ENCODE assay signal across 12 cellular contexts in the genomic region with DNA sequence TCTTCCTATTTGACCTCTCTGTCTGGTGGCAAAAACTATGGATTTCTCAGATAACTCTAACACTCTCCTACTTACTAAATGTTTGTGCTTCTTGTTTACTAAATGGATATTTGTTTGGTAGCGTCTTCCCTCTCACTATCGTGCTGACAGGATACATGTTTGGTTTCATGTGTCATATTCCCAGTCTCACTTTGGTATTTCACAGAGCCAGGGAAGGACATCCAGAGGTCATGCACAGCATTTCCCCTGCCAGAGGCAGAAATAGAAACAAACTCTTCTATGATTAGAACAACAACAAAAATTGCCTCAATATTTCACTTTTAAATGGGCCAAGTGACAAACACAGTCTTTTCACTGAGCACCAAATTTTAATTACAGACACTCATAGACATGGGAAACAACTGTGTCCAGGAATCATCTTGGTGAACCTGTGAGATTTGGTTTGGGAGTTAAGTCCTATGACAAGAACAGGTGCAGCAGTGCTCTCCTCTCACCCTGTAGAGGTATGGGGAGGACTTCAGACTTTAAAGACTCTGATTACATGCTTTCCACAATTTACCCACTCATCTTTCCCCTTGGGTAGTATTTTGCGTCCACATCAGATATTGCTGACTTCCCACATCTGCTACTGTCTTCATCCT. TPM values are rescaled to one million over a fixed set of nuclear protein-coding genes. Genes with fewer than 3 reads are reported as not detected.
DNase-seq lines count a peak whose midpoint lies in the region; ATAC-seq and TF ChIP-seq lines count a peak whose summit lies in the region.
"Had no signal": no experiment of that assay in that cellular context is flagged by ENCODE, and none has a peak within 500 bp of the region (broad histone marks: within the 10 kb centered on the region; RNA-seq: fewer than 3 reads in every experiment).

No MANE protein-coding gene starts in this region.

- H4K12ac ChIP-seq in trophoblast cell (ENCODE audit: low read depth, low read length): no peak overlapping the region

- TF ChIP-seq CTCF in coronary artery (IDR thresholded peaks at IDR 0.05) (no peak), thoracic aorta (IDR thresholded peaks at IDR 0.05) (no peak), dorsolateral prefrontal cortex (IDR thresholded peaks at IDR 0.05 in 54 of 56, conservative IDR thresholded peaks at IDR 0.05 in 2 of 56; ENCODE audit: low read depth in 1 of 56, partially characterized antibody in 56 of 56) (no peak)

- no peaks in the 10 kb centered on the region for H3K27me3 Mint-ChIP-seq in activated naive CD8-positive, alpha-beta T cell
- no peaks in the 10 kb centered on the region for H3K27me3 Mint-ChIP-seq in activated naive CD8-positive, alpha-beta T cell treated with anti-CD3 and anti-CD28 coated beads for 36 hours

- no peaks in the 10 kb centered on the region for H3K36me3 ChIP-seq in thoracic aorta
- no peaks in the 10 kb centered on the region for H3K36me3 ChIP-seq in trophoblast cell (ENCODE audit: control insufficient read depth in 1 of 2, insufficient read depth in 2 of 2, low read length in 2 of 2)

- no peak overlapping the region for H3K4me3 Mint-ChIP-seq in activated naive CD8-positive, alpha-beta T cell
- H3K4me3 Mint-ChIP-seq in activated naive CD8-positive, alpha-beta T cell treated with anti-CD3 and anti-CD28 coated beads for 36 hours: no peak overlapping the region

- DNase-seq in activated naive CD8-positive, alpha-beta T cell treated with anti-CD3 and anti-CD28 coated beads for 36 hours: no peak
- DNase-seq in coronary artery (ENCODE audit: low spot score) (no peak), lung microvascular endothelial cell (ENCODE audit: low read depth in 2 of 2) (peak; percentile 32 to 65), thoracic aorta (ENCODE audit: low spot score) (no peak), trophoblast cell (no peak), dorsolateral prefrontal cortex (no peak), left colon (no peak)
- DNase-seq: DMS79 treated with DMSO at 0.1 percent for 48 hours; stimulated activated CD4-positive, alpha-beta T cell treated with anti-CD3 and anti-CD28 coated beads, Interleukin-12 subunit alpha, Interleukin-12 subunit beta, amount 100 ng/mL, for 4 hours; T1000 had no signal

- H3K9me3 Mint-ChIP-seq in activated naive CD8-positive, alpha-beta T cell (ENCODE audit: low read depth): no peaks in the 10 kb centered on the region
- no peaks in the 10 kb centered on the region for H3K9me3 Mint-ChIP-seq in activated naive CD8-positive, alpha-beta T cell treated with anti-CD3 and anti-CD28 coated beads for 36 hours

- no peak overlapping the region for H2BK5ac ChIP-seq in trophoblast cell (ENCODE audit: low read depth, low read length, poor library complexity)

- H3K4me1 ChIP-seq in thoracic aorta (ENCODE audit: control insufficient read depth in 1 of 2, low read depth in 2 of 2): peaks cover 27 to 55% of the 10 kb centered on the region in 2 donors
- H3K4me1 ChIP-seq in trophoblast cell (ENCODE audit: control insufficient read depth in 1 of 2, insufficient read depth in 2 of 2, low read length in 2 of 2): no peaks in the 10 kb centered on the region

- H4K8ac ChIP-seq in trophoblast cell (ENCODE audit: low read depth, low read length): no peak overlapping the region

- no peak overlapping the region for H3K18ac ChIP-seq in trophoblast cell (ENCODE audit: low read length)

- peaks cover 41% of the 10 kb centered on the region for H3K4me1 Mint-ChIP-seq in activated naive CD8-positive, alpha-beta T cell (ENCODE audit: low read depth)
- peaks cover 34% of the 10 kb centered on the region for H3K4me1 Mint-ChIP-seq in activated naive CD8-positive, alpha-beta T cell treated with anti-CD3 and anti-CD28 coated beads for 36 hours

- no CpG with 5 or more reads among the region's 3 CpGs for WGBS in trophoblast cell (ENCODE audit: extremely low coverage, insufficient coverage, insufficient read length)

- H3K27ac ChIP-seq in coronary artery (peak overlapping the region; percentile 40 to 54), thoracic aorta (peak overlapping the region; percentile 54 to 63), trophoblast cell (ENCODE audit: low read depth, low read length) (no peak overlapping the region), dorsolateral prefrontal cortex (no peak overlapping the region)

- H3K36me3 Mint-ChIP-seq in activated naive CD8-positive, alpha-beta T cell: no peaks in the 10 kb centered on the region
- H3K36me3 Mint-ChIP-seq in activated naive CD8-positive, alpha-beta T cell treated with anti-CD3 and anti-CD28 coated beads for 36 hours: no peaks in the 10 kb centered on the region

- H4K91ac ChIP-seq in trophoblast cell (ENCODE audit: low read depth, low read length): no peak overlapping the region

- no peak overlapping the region for H2BK120ac ChIP-seq in trophoblast cell (ENCODE audit: insufficient read depth, low read length, poor library complexity)

- no peak overlapping the region for H2AFZ ChIP-seq in trophoblast cell (ENCODE audit: insufficient read depth, low read length, poor library complexity)

- no peak overlapping the region for H2BK12ac ChIP-seq in trophoblast cell (ENCODE audit: low read length)

- no peak overlapping the region for H3K4ac ChIP-seq in trophoblast cell (ENCODE audit: low read depth, low read length)

- H3K27me3 ChIP-seq in thoracic aorta (replicated peaks; ENCODE audit: insufficient read depth): no peaks in the 10 kb centered on the region
- H3K27me3 ChIP-seq in trophoblast cell (ENCODE audit: insufficient read depth, low read length): no peaks in the 10 kb centered on the region
- no peaks in the 10 kb centered on the region for H3K27me3 ChIP-seq in dorsolateral prefrontal cortex

- H3K79me1 ChIP-seq in trophoblast cell (ENCODE audit: low read length): no peaks in the 10 kb centered on the region

- H2AK5ac ChIP-seq in trophoblast cell (ENCODE audit: low read length): no peak overlapping the region

- H3K23ac ChIP-seq in trophoblast cell (ENCODE audit: low read length): no peak overlapping the region

- H3K79me2 ChIP-seq in trophoblast cell (ENCODE audit: control insufficient read depth, insufficient read depth, low read length, poor library complexity): no peaks in the 10 kb centered on the region

- intact Hi-C loops in dorsolateral prefrontal cortex (cut with DNase I) (no loop called here), left colon (cut with DNase I, micrococcal nuclease) (no loop called here)

- peak overlapping the region; percentile 37 for H3K27ac Mint-ChIP-seq in activated naive CD8-positive, alpha-beta T cell
- H3K27ac Mint-ChIP-seq in activated naive CD8-positive, alpha-beta T cell treated with anti-CD3 and anti-CD28 coated beads for 36 hours: no peak overlapping the region

- H3K9me3 ChIP-seq in thoracic aorta: no peaks in the 10 kb centered on the region
- H3K9me3 ChIP-seq in trophoblast cell (ENCODE audit: insufficient read depth, low read depth, low read length): peaks cover 2% of the 10 kb centered on the region

- no peak overlapping the region for H3K9ac ChIP-seq in trophoblast cell (ENCODE audit: low read length)

- no peak overlapping the region for H3K14ac ChIP-seq in trophoblast cell (ENCODE audit: low read length)

- no peak overlapping the region for H3K4me2 ChIP-seq in trophoblast cell (ENCODE audit: low read length)

- no peak for ATAC-seq in thoracic aorta (ENCODE audit: insufficient number of reproducible peaks, low FRiP score, low read depth)
- no peak for ATAC-seq in left colon

- peak overlapping the region; percentile 7 for H3K4me3 ChIP-seq in coronary artery
- H3K4me3 ChIP-seq in thoracic aorta: no peak overlapping the region
- H3K4me3 ChIP-seq in trophoblast cell (ENCODE audit: low read depth, low read length): no peak overlapping the region
- no peak overlapping the region for H3K4me3 ChIP-seq in dorsolateral prefrontal cortex

RNA-seq across cellular contexts. Expression of a gene that starts 40.3 kb away (rescaled TPM):
- total RNA-seq in activated naive CD8-positive, alpha-beta T cell treated with anti-CD3 and anti-CD28 coated beads for 36 hours: under 1 TPM; 0.18 to 0.19 TPM
- total RNA-seq in lung microvascular endothelial cell (0.40 and 0.44 TPM in 2 replicates), thoracic aorta (under 1 TPM; 0.49 to 0.81 TPM), dorsolateral prefrontal cortex (1 to 10 TPM in 106 of 120 experiments, under 1 TPM in 14; 0.38 to 3.3 (median 1.6) TPM), left colon (under 1 TPM; 0.09 to 0.14 TPM)
- polyA plus RNA-seq in trophoblast cell (2013): 0.03 TPM in 2 replicates
- polyA plus RNA-seq: neural cell had no signal

Comparison
In these comparisons a context has a peak if more than half of its experiments do, and no peak if none do; other contexts are left out.
1. DNase-seq: peak in lung microvascular endothelial cell (2 of 2); none in activated naive CD8-positive, alpha-beta T cell treated with anti-CD3 and anti-CD28 coated beads for 36 hours (single experiment), coronary artery (single experiment), thoracic aorta (single experiment), trophoblast cell (0 of 2), dorsolateral prefrontal cortex (0 of 10) and left colon (0 of 2).
2. H3K27ac ChIP-seq: peak in coronary artery (2 of 2) and thoracic aorta (2 of 2); none in trophoblast cell (single experiment) and dorsolateral prefrontal cortex (0 of 59).